Comparison of ENCODE assay signal across 13 cellular contexts in genomic region chr7:75989726-75990388, GRCh38. TPM values are rescaled to one million over a fixed set of nuclear protein-coding genes. Genes with fewer than 3 reads are reported as not detected.
A peak's percentile ranks its signal among the peaks of the same experiment; 100 is the strongest.
DNase-seq lines count a peak whose midpoint lies in the region; ATAC-seq and TF ChIP-seq lines count a peak whose summit lies in the region.
"Had no signal": no experiment of that assay in that cellular context is flagged by ENCODE, and none has a peak within 500 bp of the region (broad histone marks: within the 10 kb centered on the region; RNA-seq: fewer than 3 reads in every experiment).

No MANE protein-coding gene starts in this region.

- H3K4me3 ChIP-seq in esophagus muscularis mucosa, result peak overlapping the region in 2 of 4 donors; percentile 1 to 12
- H3K4me3 ChIP-seq in uterus, result no peak overlapping the region
- no peak overlapping the region for H3K4me3 ChIP-seq in PC-9

- H3K27me3 ChIP-seq in esophagus muscularis mucosa (no peaks in the 10 kb centered on the region), uterus (no peaks in the 10 kb centered on the region), PC-9 (ENCODE audit: insufficient read depth, low read depth) (no peaks in the 10 kb centered on the region)

- no peaks in the 10 kb centered on the region for H3K36me3 Mint-ChIP-seq in activated naive CD8-positive, alpha-beta T cell
- H3K36me3 Mint-ChIP-seq in activated naive CD8-positive, alpha-beta T cell treated with anti-CD3 and anti-CD28 coated beads for 36 hours, result no peaks in the 10 kb centered on the region
- peaks cover 10% of the 10 kb centered on the region for H3K36me3 Mint-ChIP-seq in nephron (ENCODE audit: low read depth)

- no peak overlapping the region for H2AFZ ChIP-seq in PC-9

- CTCF ChIA-PET in PC-9 (lab: Charles Lee), result no interaction called here

- no peak for TF ChIP-seq EP300 in esophagus muscularis mucosa (IDR thresholded peaks at IDR 0.05)

- TF ChIP-seq CTCF in esophagus muscularis mucosa (IDR thresholded peaks at IDR 0.05), result no peak
- no peak for TF ChIP-seq CTCF in nephron (IDR thresholded peaks at IDR 0.05; ENCODE audit: unreplicated experiment in 3 of 3)
- TF ChIP-seq CTCF in uterus (IDR thresholded peaks at IDR 0.05), result no peak
- no peak for TF ChIP-seq CTCF in PC-9 (conservative IDR thresholded peaks at IDR 0.05)

- no peak for DNase-seq in activated naive CD8-positive, alpha-beta T cell treated with anti-CD3 and anti-CD28 coated beads for 36 hours
- DNase-seq in esophagus muscularis mucosa (ENCODE audit: extremely low spot score) (no peak), uterus (peak in 1 of 2 donors; percentile 35), PC-9 (no peak)
- DNase-seq: activated CD4-positive, alpha-beta T cell treated with anti-CD3 and anti-CD28 coated beads, Interleukin-2, amount 50 U/mL, for 48 hours; IMR-90; NCI-H2107; SHP77 treated with DMSO at 0.1 percent for 48 hours; stimulated activated CD4-positive, alpha-beta T cell treated with anti-CD3 and anti-CD28 coated beads, Interleukin-15, amount 100 ng/mL, for 24 hours had no signal

- H3K27ac Mint-ChIP-seq in activated naive CD8-positive, alpha-beta T cell, result no peak overlapping the region
- H3K27ac Mint-ChIP-seq in activated naive CD8-positive, alpha-beta T cell treated with anti-CD3 and anti-CD28 coated beads for 36 hours, result no peak overlapping the region
- peak overlapping the region in 1 of 3 experiments; percentile 69 for H3K27ac Mint-ChIP-seq in nephron

- no peak for TF ChIP-seq POLR2A in esophagus muscularis mucosa (IDR thresholded peaks at IDR 0.05; ENCODE audit: low read depth)
- no peak for TF ChIP-seq POLR2A in uterus (IDR thresholded peaks at IDR 0.05)

- H3K27ac ChIP-seq in esophagus muscularis mucosa (replicated peaks in 1 of 4) (peak overlapping the region; percentile 27 to 70 (median 47)), uterus (peak overlapping the region; percentile 38 to 65), PC-9 (no peak overlapping the region)

- no peaks in the 10 kb centered on the region for H3K9me3 ChIP-seq in esophagus muscularis mucosa
- H3K9me3 ChIP-seq in uterus, result no peaks in the 10 kb centered on the region
- H3K9me3 ChIP-seq in PC-9 (ENCODE audit: insufficient read depth, low read depth), result no peaks in the 10 kb centered on the region

- H3K36me3 ChIP-seq in esophagus muscularis mucosa, result peaks cover 18 to 44% (median 39%) of the 10 kb centered on the region in 4 donors
- H3K36me3 ChIP-seq in uterus, result no peaks in the 10 kb centered on the region
- H3K36me3 ChIP-seq in PC-9 (ENCODE audit: low read depth), result no peaks in the 10 kb centered on the region

- H3K4me1 Mint-ChIP-seq in activated naive CD8-positive, alpha-beta T cell (ENCODE audit: low read depth), result peaks cover 9% of the 10 kb centered on the region
- peaks cover 8% of the 10 kb centered on the region for H3K4me1 Mint-ChIP-seq in activated naive CD8-positive, alpha-beta T cell treated with anti-CD3 and anti-CD28 coated beads for 36 hours
- H3K4me1 Mint-ChIP-seq in nephron, result peaks cover 19% of the 10 kb centered on the region

- H3K4me1 ChIP-seq in esophagus muscularis mucosa (peaks cover 31 to 57% (median 46%) of the 10 kb centered on the region in 4 donors), uterus (no peaks in the 10 kb centered on the region), PC-9 (replicated peaks; ENCODE audit: insufficient read depth) (peaks cover 28% of the 10 kb centered on the region)

- BruUV-seq in PC-9 (replicated peaks; lab: Mats Ljungman, UMichigan), result no TSS peak

- H3K9me3 Mint-ChIP-seq in activated naive CD8-positive, alpha-beta T cell (ENCODE audit: low read depth), result no peaks in the 10 kb centered on the region
- H3K9me3 Mint-ChIP-seq in activated naive CD8-positive, alpha-beta T cell treated with anti-CD3 and anti-CD28 coated beads for 36 hours, result no peaks in the 10 kb centered on the region
- H3K9me3 Mint-ChIP-seq in nephron, result no peaks in the 10 kb centered on the region

- H3K9me2 ChIP-seq in PC-9 (ENCODE audit: insufficient read depth), result no peaks in the 10 kb centered on the region

- ATAC-seq in GM19023 (IDR thresholded peaks at IDR 0.05; ENCODE audit: unreplicated experiment) (no peak), esophagus mucosa (no peak)

- POLR2A ChIA-PET in PC-9 (lab: Charles Lee; ENCODE audit: unreplicated experiment), result no interaction called here

- H3K79me2 ChIP-seq in PC-9 (ENCODE audit: low read depth), result 0 out of 2 replicates have a peak, but pooled peaks cover 6% of the 10 kb centered on the region

- intact Hi-C loops in esophagus muscularis mucosa (cut with DNase I), result no loop called here
- intact Hi-C loops in uterus (cut with DNase I; ENCODE audit: low total_unique reads), result no loop called here
- intact Hi-C loops in PC-9 (cut with micrococcal nuclease; ENCODE audit: unreplicated experiment), result loop anchor here (5.0 kb wide), 3 partner anchors 57 to 123 kb away; partner anchors contain the start of genes MDH2 and STYXL1

- peak overlapping the region; percentile 18 for H3K4me3 Mint-ChIP-seq in activated naive CD8-positive, alpha-beta T cell
- H3K4me3 Mint-ChIP-seq in activated naive CD8-positive, alpha-beta T cell treated with anti-CD3 and anti-CD28 coated beads for 36 hours, result no peak overlapping the region
- peak overlapping the region; percentile 8 to 62 (median 13) for H3K4me3 Mint-ChIP-seq in nephron

- no peak overlapping the region for H3K4me2 ChIP-seq in PC-9

- no peaks in the 10 kb centered on the region for H4K20me1 ChIP-seq in PC-9 (ENCODE audit: insufficient read depth)

- 70% methylated on average over 15 of the region's 15 CpGs for WGBS in esophagus muscularis mucosa

- no peaks in the 10 kb centered on the region for H3K27me3 Mint-ChIP-seq in activated naive CD8-positive, alpha-beta T cell
- no peaks in the 10 kb centered on the region for H3K27me3 Mint-ChIP-seq in activated naive CD8-positive, alpha-beta T cell treated with anti-CD3 and anti-CD28 coated beads for 36 hours
- no peaks in the 10 kb centered on the region for H3K27me3 Mint-ChIP-seq in nephron (ENCODE audit: low read depth)

- H3F3A ChIP-seq in PC-9 (ENCODE audit: insufficient read depth, low read depth), result peaks cover 2% of the 10 kb centered on the region; the same call in 1 of the 2 replicates

RNA-seq across cellular contexts. Expression of gene TMEM120A, which starts 4.5 kb away (rescaled TPM):
- 10 to 100 TPM; 19.6 to 22.1 TPM for total RNA-seq in activated naive CD8-positive, alpha-beta T cell treated with anti-CD3 and anti-CD28 coated beads for 36 hours
- 10 to 100 TPM; 23.2 to 37.8 (median 31.2) TPM for total RNA-seq in esophagus muscularis mucosa
- total RNA-seq in uterus, result 10 to 100 TPM in 3 of 4 donors, 1 to 10 TPM in 1; 4.6 to 95.4 (median 36.9) TPM
- total RNA-seq in esophagus mucosa, result 33.9 TPM
- total RNA-seq in PC-9 (2021), result 26.9 and 27.0 TPM in 2 replicates

RNA-seq across cellular contexts. Expression of gene STYXL1, which starts 57.9 kb away (rescaled TPM):
- total RNA-seq in activated naive CD8-positive, alpha-beta T cell treated with anti-CD3 and anti-CD28 coated beads for 36 hours, result 10 to 100 TPM; 28.2 to 30.4 TPM
- total RNA-seq in esophagus muscularis mucosa, result 10 to 100 TPM; 13.9 to 20.0 (median 17.9) TPM
- total RNA-seq in uterus, result 10 to 100 TPM in 2 of 4 donors, 1 to 10 TPM in 2; 4.4 to 27.3 (median 14.1) TPM
- total RNA-seq in esophagus mucosa, result 37.6 TPM
- 77.7 and 98.2 TPM in 2 replicates for total RNA-seq in PC-9 (2021)

RNA-seq across cellular contexts. Expression of gene MDH2, which starts 58.0 kb away (rescaled TPM):
- total RNA-seq in activated naive CD8-positive, alpha-beta T cell treated with anti-CD3 and anti-CD28 coated beads for 36 hours, result 100 to 1,000 TPM; 304 to 310 TPM
- total RNA-seq in esophagus muscularis mucosa (100 to 1,000 TPM in 2 of 4 donors, 10 to 100 TPM in 2; 91.3 to 181 (median 105) TPM), uterus (10 to 100 TPM; 24.3 to 88.4 (median 30.0) TPM), esophagus mucosa (204 TPM), PC-9 (2021) (319 and 328 TPM in 2 replicates)
